Comparison of ENCODE assay signal across 9 cellular contexts in genomic region chr6:25366785-25367657, GRCh38.
DNase-seq lines count a peak whose midpoint lies in the region; ATAC-seq and TF ChIP-seq lines count a peak whose summit lies in the region.
"Had no signal": no experiment of that assay in that cellular context is flagged by ENCODE, and none has a peak within 500 bp of the region (broad histone marks: within the 10 kb centered on the region; RNA-seq: fewer than 3 reads in every experiment).

No MANE protein-coding gene starts in this region.

- no peaks in the 10 kb centered on the region for H3K9me3 ChIP-seq in hepatocyte (ENCODE audit: low read depth)
- H3K9me3 ChIP-seq in A673 (ENCODE audit: low read depth, low read length, poor library complexity, severe bottlenecking) = no peaks in the 10 kb centered on the region

- POLR2A ChIA-PET in A673 (lab: Charles Lee; ENCODE audit: low non-redundant PET) = no interaction called here

- DNase-seq in GM06990 (ENCODE audit: extremely low read depth, insufficient read length) = peak; percentile 18
- peak; percentile 20 for DNase-seq in HCEC 1CT
- DNase-seq in activated CD4-positive, alpha-beta T cell treated with anti-CD3 and anti-CD28 coated beads for 4 hours = peak; percentile 6 to 14
- DNase-seq in hepatocyte (ENCODE audit: low spot score) = no peak
- no peak for DNase-seq in A673 (ENCODE audit: low spot score)
- no peak for DNase-seq in CD1c-positive myeloid dendritic cell (ENCODE audit: extremely low spot score)
- no peak for DNase-seq in erythroblast (lab: John Stamatoyannopoulos, UW)
- no peak for DNase-seq in left colon
- DNase-seq: NCI-H446 treated with DMSO at 0.1 percent for 48 hours had no signal

- H3K79me2 ChIP-seq in hepatocyte = peaks cover 95% of the 10 kb centered on the region

- 86% methylated on average over 1 of the region's 1 CpG for WGBS in hepatocyte (ENCODE audit: low lambda C conversion rate, missing lambda C conversion rate)

- H3K4me3 ChIP-seq in GM06990 (replicated peaks; ENCODE audit: low read depth, low read length) = no peak overlapping the region; the same call in 1 of the 2 replicates
- no peak overlapping the region for H3K4me3 ChIP-seq in hepatocyte
- no peak overlapping the region for H3K4me3 ChIP-seq in A673 (ENCODE audit: low read depth, low read length, poor library complexity, severe bottlenecking)

- H3K4me1 ChIP-seq in hepatocyte (ENCODE audit: insufficient read depth) (peaks cover 12% of the 10 kb centered on the region), A673 (ENCODE audit: insufficient read depth, low read length, poor library complexity, severe bottlenecking) (peaks cover 7% of the 10 kb centered on the region)

- H3K9me2 ChIP-seq in hepatocyte (replicated peaks; ENCODE audit: insufficient read depth) = no peaks in the 10 kb centered on the region

- intact Hi-C loops in A673 (cut with micrococcal nuclease; ENCODE audit: unreplicated experiment) (no loop called here), left colon (cut with DNase I, micrococcal nuclease) (no loop called here)

- no peak for TF ChIP-seq POLR2A in erythroblast (IDR thresholded peaks at IDR 0.05; ENCODE audit: low read length)

- H3K27ac ChIP-seq in hepatocyte = no peak overlapping the region
- no peak overlapping the region for H3K27ac ChIP-seq in A673 (ENCODE audit: low read depth, low read length, poor library complexity, severe bottlenecking)

- CTCF ChIA-PET in A673 (lab: Charles Lee) = no interaction called here

- TF ChIP-seq CTCF in GM06990 (IDR thresholded peaks at IDR 0.05; ENCODE audit: insufficient read depth, low read length, poor library complexity, severe bottlenecking) (no peak), hepatocyte (IDR thresholded peaks at IDR 0.05; ENCODE audit: poor library complexity) (no peak), A673 (conservative IDR thresholded peaks at IDR 0.05; ENCODE audit: low read depth, low read length) (no peak)

- peaks cover 13% of the 10 kb centered on the region for H4K20me1 ChIP-seq in hepatocyte (ENCODE audit: insufficient read depth, poor library complexity, severe bottlenecking)

- H3K4me2 ChIP-seq in hepatocyte = peak overlapping the region; percentile 24

- H3K36me3 ChIP-seq in GM06990 (ENCODE audit: control insufficient read depth, insufficient read depth, low read length) (no peaks in the 10 kb centered on the region), hepatocyte (replicated peaks; ENCODE audit: insufficient read depth, low read depth) (no peaks in the 10 kb centered on the region), A673 (ENCODE audit: insufficient read depth, low read length, poor library complexity, severe bottlenecking) (no peaks in the 10 kb centered on the region)

- H3K27me3 ChIP-seq in GM06990 (replicated peaks; ENCODE audit: control insufficient read depth, insufficient read depth, low read length) (no peaks in the 10 kb centered on the region), hepatocyte (no peaks in the 10 kb centered on the region), A673 (replicated peaks; ENCODE audit: insufficient read depth, low read depth, low read length, poor library complexity) (no peaks in the 10 kb centered on the region)

- no TSS peak for BruUV-seq in A673 (replicated peaks; lab: Mats Ljungman, UMichigan)

- ATAC-seq in left colon = no peak

- H2AFZ ChIP-seq in hepatocyte = no peak overlapping the region

Comparison
In these comparisons a context has a peak if more than half of its experiments do, and no peak if none do; other contexts are left out.
1. DNase-seq: peak in GM06990 (single experiment), HCEC 1CT (single experiment) and activated CD4-positive, alpha-beta T cell treated with anti-CD3 and anti-CD28 coated beads for 4 hours (2 of 2); none in hepatocyte (single experiment), A673 (single experiment), CD1c-positive myeloid dendritic cell (single experiment), erythroblast (0 of 2) and left colon (0 of 2).